In genomic region chr6:30124391-30124790, GRCh38 we compare ENCODE assay signal across 17 cellular contexts. TPM values are rescaled to one million over a fixed set of nuclear protein-coding genes. Genes with fewer than 3 reads are reported as not detected.
DNase-seq lines count a peak whose midpoint lies in the region; ATAC-seq, FAIRE-seq and TF ChIP-seq lines count a peak whose summit lies in the region.
"Had no signal": no experiment of that assay in that cellular context is flagged by ENCODE, and none has a peak within 500 bp of the region (broad histone marks: within the 10 kb centered on the region; RNA-seq: fewer than 3 reads in every experiment).

No MANE protein-coding gene starts in this region.

- RAD21 ChIA-PET in GM12878 (lab: Charles Lee; ENCODE audit: unreplicated experiment) = interaction anchor here (1.0 to 4.9 kb wide), 6 partner anchors 9 to 44 kb away, joined by 3 to 101 read pairs (median 6); partner anchors contain the start of gene TRIM31

- in situ Hi-C loops in GM12878 (cut with MboI) = no loop called here

- H3K27ac Mint-ChIP-seq in osteocyte (ENCODE audit: unreplicated experiment) (no peak overlapping the region), chondrocyte (ENCODE audit: unreplicated experiment) (no peak overlapping the region)
- H3K27ac Mint-ChIP-seq: CD4-positive, alpha-beta memory T cell; GM23338 had no signal

- no peak overlapping the region for H3K4me3 ChIP-seq in GM12878
- H3K4me3 ChIP-seq: GM23338 had no signal

- ATAC-seq in GM12878 = peak; percentile 22; the same call in 1 of the 3 replicates
- no peak for ATAC-seq in HG02610 (IDR thresholded peaks at IDR 0.05; ENCODE audit: unreplicated experiment)
- ATAC-seq in GM18867 (IDR thresholded peaks at IDR 0.05; ENCODE audit: unreplicated experiment) = no peak
- ATAC-seq: GM23338 had no signal

- H3K36me3 ChIP-seq in GM12878 (ENCODE audit: control insufficient read depth in 2 of 2, insufficient read depth in 2 of 2, low read length in 1 of 2) = no peaks in the 10 kb centered on the region
- H3K36me3 ChIP-seq: BE2C had no signal

- TF ChIP-seq RAD21 in GM12878 (IDR thresholded peaks at IDR 0.05; ENCODE audit: insufficient read depth, low read depth, low read length) = no peak

- no TSS peak for BruUV-seq in GM12878 (replicated peaks; lab: Mats Ljungman, UMichigan)

- no peak for DNase-seq in GM12878 (ENCODE audit: low read depth, low spot score)
- peak; percentile 6 to 15 for DNase-seq in hippocampal formation (lab: John Stamatoyannopoulos, UW)
- DNase-seq in osteocyte (ENCODE audit: extremely low spot score, unreplicated experiment) = peak; percentile 42
- peak; percentile 42 for DNase-seq in superior temporal gyrus (ENCODE audit: extremely low spot score)
- DNase-seq in chondrocyte (ENCODE audit: low spot score) = no peak
- no peak for DNase-seq in NCI-H1105 treated with DMSO at 0.1 percent for 48 hours (lab: John Stamatoyannopoulos, UW)
- DNase-seq: BE2C; CD4-positive, alpha-beta memory T cell; GF-D8; H7 had no signal

- no peaks in the 10 kb centered on the region for H4K20me1 ChIP-seq in GM12878 (ENCODE audit: control insufficient read depth, insufficient read depth)

- no peak for TF ChIP-seq CTCF in GM12878 (IDR thresholded peaks at IDR 0.05 in 2 of 3, conservative IDR thresholded peaks at IDR 0.05 in 1 of 3; ENCODE audit: control insufficient read depth in 2 of 3, extremely low read depth in 1 of 3, insufficient read depth in 1 of 3, low read depth in 3 of 3, low read length in 3 of 3)
- no peak for TF ChIP-seq CTCF in osteocyte (IDR thresholded peaks at IDR 0.05)
- TF ChIP-seq CTCF in chondrocyte (IDR thresholded peaks at IDR 0.05) = no peak

- H3K9me3 Mint-ChIP-seq in osteocyte (ENCODE audit: unreplicated experiment) (no peaks in the 10 kb centered on the region), chondrocyte (ENCODE audit: low read depth) (no peaks in the 10 kb centered on the region)
- H3K9me3 Mint-ChIP-seq: CD4-positive, alpha-beta memory T cell; GM23338 had no signal

- H2AFZ ChIP-seq in GM12878 (ENCODE audit: control insufficient read depth, low read depth, low read length) = no peak overlapping the region
- H2AFZ ChIP-seq: GM23338 had no signal

- H3K36me3 Mint-ChIP-seq in osteocyte (ENCODE audit: unreplicated experiment) (no peaks in the 10 kb centered on the region), chondrocyte (ENCODE audit: low read depth) (no peaks in the 10 kb centered on the region)
- H3K36me3 Mint-ChIP-seq: CD4-positive, alpha-beta memory T cell had no signal

- POLR2A ChIA-PET in GM12878 (lab: Charles Lee) = interaction anchor here (1.2 to 7.2 kb wide), 5 partner anchors 8 to 23 kb away, joined by 4 to 54 read pairs (median 16); partner anchors contain the start of gene TRIM31

- SMC1A ChIA-PET in GM12878 (lab: Charles Lee; ENCODE audit: uncharacterized antibody, unreplicated experiment) = interaction anchor here (0.7 to 18.7 kb wide), 5 partner anchors 8 to 370 kb away, joined by 3 to 647 read pairs (median 5); partner anchors contain the start of gene TRIM31

- H3K79me2 ChIP-seq in GM12878 (ENCODE audit: control insufficient read depth, insufficient read depth, low read length) = no peaks in the 10 kb centered on the region

- no peak overlapping the region for H3K9ac ChIP-seq in GM12878 (ENCODE audit: control insufficient read depth, insufficient read depth, low read length)

- peaks cover 4 to 8% of the 10 kb centered on the region in 2 experiments for H3K27me3 ChIP-seq in GM12878 (replicated peaks in 1 of 2; ENCODE audit: control insufficient read depth in 2 of 2, insufficient read depth in 2 of 2, low read length in 1 of 2)

- no peaks in the 10 kb centered on the region for H3K9me3 ChIP-seq in GM12878 (replicated peaks; ENCODE audit: control insufficient read depth, insufficient read depth, low read length)
- H3K9me3 ChIP-seq: BE2C had no signal

- no peaks in the 10 kb centered on the region; the same call in 1 of the 2 replicates for H3K4me1 ChIP-seq in GM12878 (ENCODE audit: control insufficient read depth, insufficient read depth, low read length)
- H3K4me1 ChIP-seq: BE2C had no signal

- H3K4me1 Mint-ChIP-seq in osteocyte (ENCODE audit: unreplicated experiment) (peaks cover 4% of the 10 kb centered on the region), chondrocyte (ENCODE audit: low read depth) (peaks cover 10% of the 10 kb centered on the region)
- H3K4me1 Mint-ChIP-seq: GM23338 had no signal

- H3K27me3 Mint-ChIP-seq in osteocyte (ENCODE audit: unreplicated experiment) (peaks cover 72% of the 10 kb centered on the region), chondrocyte (ENCODE audit: low read depth) (peaks cover 33% of the 10 kb centered on the region)

- no peak for TF ChIP-seq POLR2A in GM12878 (IDR thresholded peaks at IDR 0.05; ENCODE audit: low read depth, low read length)

- CTCF ChIA-PET in GM12878 (lab: Yijun Ruan, JAX) = interaction anchor here (0.7 to 7.3 kb wide), 5 partner anchors 9 to 70 kb away, joined by 3 to 193 read pairs (median 4); partner anchors contain the start of gene TRIM31

- whole genome bisulfite sequencing in GM12878 (ENCODE audit: insufficient coverage, insufficient replicate concordance, low lambda C conversion rate, missing lambda C conversion rate) = 76% methylated on average over 3 of the region's 3 CpGs

- intact Hi-C loops in GM12878 (cut with micrococcal nuclease; ENCODE audit: unreplicated experiment) = no loop called here

- no peak overlapping the region for H3K27ac ChIP-seq in GM12878 (ENCODE audit: control insufficient read depth, insufficient read depth)
- H3K27ac ChIP-seq: C4-2B, HL-60 had no signal

- no peak for TF ChIP-seq EP300 in GM12878 (IDR thresholded peaks at IDR 0.05; ENCODE audit: borderline replicate concordance in 1 of 2, control insufficient read depth in 1 of 2, low read depth in 2 of 2, low read length in 2 of 2)

- no peak overlapping the region for H3K4me2 ChIP-seq in GM12878 (ENCODE audit: control insufficient read depth, insufficient read depth)
- H3K4me2 ChIP-seq: GM23338 had no signal

- H3K4me3 Mint-ChIP-seq in osteocyte (ENCODE audit: unreplicated experiment) (no peak overlapping the region), chondrocyte (ENCODE audit: unreplicated experiment) (no peak overlapping the region)
- H3K4me3 Mint-ChIP-seq: CD4-positive, alpha-beta memory T cell; GM23338 had no signal

- FAIRE-seq in GM12878 (lab: Jason Lieb, UNC) = no peak
- FAIRE-seq: A204.1, GM18507 had no signal

RNA-seq across cellular contexts. Expression of gene TRIM31, which starts 11.5 kb away (rescaled TPM):
- 8.0 and 9.0 TPM in 2 replicates for total RNA-seq in GM12878 (2013; cell fraction: nucleolus; rRNA removed)
- 0.11 and 0.22 TPM in 2 replicates for total RNA-seq in GM12878 (2014; rRNA removed)
- total RNA-seq in GM12878 (2014; rRNA removed; fragmentation: Illumina TruSeq; extraction: Trizol) = 0.09 and 0.31 TPM in 2 replicates
- total RNA-seq in GM12878 (2021) = 0.18 and 0.35 TPM in 2 replicates
- polyA plus RNA-seq in GM12878 (2011; ENCODE audit: low read depth) = 0.66 TPM
- polyA plus RNA-seq in GM12878 (2011; rRNA removed) = 17.4 and 20.5 TPM in 2 replicates
- 14.1 and 18.0 TPM in 2 replicates for polyA plus RNA-seq in GM12878 (2011; cell fraction: cytosol; rRNA removed)
- 34.8 and 44.5 TPM in 2 replicates for polyA plus RNA-seq in GM12878 (2011; cell fraction: nucleus; rRNA removed)
- 0.13 and 0.16 TPM in 2 replicates for polyA plus RNA-seq in GM12878 (2012)
- 0.47 and 0.57 TPM in 2 replicates for polyA plus RNA-seq in GM12878 (2014; fragmentation: Illumina TruSeq; extraction: Trizol)
- polyA plus RNA-seq in GM12878 (2014; fragmentation: Nextera tagmentation; extraction: Ambion mirVana) = under 1 TPM in 1 of 2 experiments, not detected in 1; 0.09 TPM
- polyA plus RNA-seq in GM12878 (2014; rRNA removed) = 0.33 and 0.41 TPM in 2 replicates
- polyA plus RNA-seq in GM12878 (2016; fragmentation: Nextera tagmentation; extraction: Ambion mirVana) = not detected
- polyA minus RNA-seq in GM12878 (2011; rRNA and poly(A)+ RNA removed) = 14.7 and 16.4 TPM in 2 replicates
- polyA minus RNA-seq in GM12878 (2011; cell fraction: cytosol; rRNA and poly(A)+ RNA removed) = 5.8 and 7.5 TPM in 2 replicates
- 12.8 and 13.3 TPM in 2 replicates for polyA minus RNA-seq in GM12878 (2011; cell fraction: nucleus; rRNA and poly(A)+ RNA removed)
- not detected in 2 replicates for total RNA-seq in osteocyte
- total RNA-seq in chondrocyte = not detected in 3 replicates
- total RNA-seq: GM23338, H7 had no signal

RNA-seq across cellular contexts. Expression of gene TRIM40, which starts 11.5 kb away (rescaled TPM):
- not detected in 2 replicates for total RNA-seq in GM12878 (2013; cell fraction: nucleolus; rRNA removed)
- 0.05 TPM in 1 of 2 replicates, not detected in the other for total RNA-seq in GM12878 (2014; rRNA removed)
- not detected in 2 replicates for total RNA-seq in GM12878 (2014; rRNA removed; fragmentation: Illumina TruSeq; extraction: Trizol)
- total RNA-seq in GM12878 (2021) = not detected in 2 replicates
- not detected for polyA plus RNA-seq in GM12878 (2011; ENCODE audit: low read depth)
- not detected in 2 replicates for polyA plus RNA-seq in GM12878 (2011; rRNA removed)
- not detected in 2 replicates for polyA plus RNA-seq in GM12878 (2011; cell fraction: cytosol; rRNA removed)
- polyA plus RNA-seq in GM12878 (2011; cell fraction: nucleus; rRNA removed) = not detected in 2 replicates
- not detected in 2 replicates for polyA plus RNA-seq in GM12878 (2012)
- not detected in 2 replicates for polyA plus RNA-seq in GM12878 (2014; fragmentation: Illumina TruSeq; extraction: Trizol)
- not detected for polyA plus RNA-seq in GM12878 (2014; fragmentation: Nextera tagmentation; extraction: Ambion mirVana)
- polyA plus RNA-seq in GM12878 (2014; rRNA removed) = not detected in 2 replicates
- not detected for polyA plus RNA-seq in GM12878 (2016; fragmentation: Nextera tagmentation; extraction: Ambion mirVana)
- polyA minus RNA-seq in GM12878 (2011; rRNA and poly(A)+ RNA removed) = not detected in 2 replicates
- polyA minus RNA-seq in GM12878 (2011; cell fraction: cytosol; rRNA and poly(A)+ RNA removed) = not detected in 2 replicates
- polyA minus RNA-seq in GM12878 (2011; cell fraction: nucleus; rRNA and poly(A)+ RNA removed) = not detected in 2 replicates
- not detected in 2 replicates for total RNA-seq in osteocyte
- not detected in 3 replicates for total RNA-seq in chondrocyte
- total RNA-seq: CD4-positive, alpha-beta memory T cell; GM23338; H7 had no signal
- polyA plus RNA-seq: CD4-positive, alpha-beta memory T cell; GM23338 had no signal

RNA-seq across cellular contexts. Expression of gene TRIM10, which starts 36.6 kb away (rescaled TPM):
- total RNA-seq in GM12878 (2013; cell fraction: nucleolus; rRNA removed) = not detected in 2 replicates
- not detected in 2 replicates for total RNA-seq in GM12878 (2014; rRNA removed)
- total RNA-seq in GM12878 (2014; rRNA removed; fragmentation: Illumina TruSeq; extraction: Trizol) = not detected in 2 replicates
- total RNA-seq in GM12878 (2021) = not detected in 2 replicates
- not detected for polyA plus RNA-seq in GM12878 (2011; ENCODE audit: low read depth)
- polyA plus RNA-seq in GM12878 (2011; rRNA removed) = 0.01 and 0.04 TPM in 2 replicates
- polyA plus RNA-seq in GM12878 (2011; cell fraction: cytosol; rRNA removed) = not detected in 2 replicates
- 0.03 and 0.04 TPM in 2 replicates for polyA plus RNA-seq in GM12878 (2011; cell fraction: nucleus; rRNA removed)
- not detected in 2 replicates for polyA plus RNA-seq in GM12878 (2012)
- polyA plus RNA-seq in GM12878 (2014; fragmentation: Illumina TruSeq; extraction: Trizol) = not detected in 2 replicates
- not detected for polyA plus RNA-seq in GM12878 (2014; fragmentation: Nextera tagmentation; extraction: Ambion mirVana)
- not detected in 2 replicates for polyA plus RNA-seq in GM12878 (2014; rRNA removed)
- polyA plus RNA-seq in GM12878 (2016; fragmentation: Nextera tagmentation; extraction: Ambion mirVana) = not detected
- polyA minus RNA-seq in GM12878 (2011; rRNA and poly(A)+ RNA removed) = not detected in 2 replicates
- not detected in 2 replicates for polyA minus RNA-seq in GM12878 (2011; cell fraction: cytosol; rRNA and poly(A)+ RNA removed)
- polyA minus RNA-seq in GM12878 (2011; cell fraction: nucleus; rRNA and poly(A)+ RNA removed) = not detected in 2 replicates
- not detected in 2 replicates for total RNA-seq in osteocyte
- total RNA-seq in chondrocyte = not detected in 3 replicates
- total RNA-seq: CD4-positive, alpha-beta memory T cell; H7 had no signal
- polyA plus RNA-seq: CD4-positive, alpha-beta memory T cell; GM23338 had no signal

RNA-seq across cellular contexts. Expression of gene TRIM15, which starts 39.0 kb away (rescaled TPM):
- total RNA-seq in GM12878 (2013; cell fraction: nucleolus; rRNA removed) = not detected in 2 replicates
- total RNA-seq in GM12878 (2014; rRNA removed) = not detected in 2 replicates
- not detected in 2 replicates for total RNA-seq in GM12878 (2014; rRNA removed; fragmentation: Illumina TruSeq; extraction: Trizol)
- 0.08 TPM in 1 of 2 replicates, not detected in the other for total RNA-seq in GM12878 (2021)
- polyA plus RNA-seq in GM12878 (2011; ENCODE audit: low read depth) = not detected
- 0.29 TPM in 1 of 2 replicates, not detected in the other for polyA plus RNA-seq in GM12878 (2011; rRNA removed)
- polyA plus RNA-seq in GM12878 (2011; cell fraction: cytosol; rRNA removed) = 0.05 and 0.07 TPM in 2 replicates
- polyA plus RNA-seq in GM12878 (2011; cell fraction: nucleus; rRNA removed) = 0.26 and 0.51 TPM in 2 replicates
- polyA plus RNA-seq in GM12878 (2012) = not detected in 2 replicates
- polyA plus RNA-seq in GM12878 (2014; fragmentation: Illumina TruSeq; extraction: Trizol) = not detected in 2 replicates
- polyA plus RNA-seq in GM12878 (2014; fragmentation: Nextera tagmentation; extraction: Ambion mirVana) = not detected
- not detected in 2 replicates for polyA plus RNA-seq in GM12878 (2014; rRNA removed)
- not detected for polyA plus RNA-seq in GM12878 (2016; fragmentation: Nextera tagmentation; extraction: Ambion mirVana)
- polyA minus RNA-seq in GM12878 (2011; rRNA and poly(A)+ RNA removed) = 0.21 TPM in 1 of 2 replicates, not detected in the other
- polyA minus RNA-seq in GM12878 (2011; cell fraction: cytosol; rRNA and poly(A)+ RNA removed) = not detected in 2 replicates
- 0.19 TPM in 1 of 2 replicates, not detected in the other for polyA minus RNA-seq in GM12878 (2011; cell fraction: nucleus; rRNA and poly(A)+ RNA removed)
- not detected in 2 replicates for total RNA-seq in osteocyte
- total RNA-seq in chondrocyte = not detected in 3 replicates
- total RNA-seq: CD4-positive, alpha-beta memory T cell; H7 had no signal
- polyA plus RNA-seq: CD4-positive, alpha-beta memory T cell had no signal

RNA-seq across cellular contexts. Expression of gene RNF39, which starts 48.8 kb away (rescaled TPM):
- not detected in 2 replicates for total RNA-seq in GM12878 (2013; cell fraction: nucleolus; rRNA removed)
- total RNA-seq in GM12878 (2014; rRNA removed) (not detected in 2 replicates), GM12878 (2014; rRNA removed; fragmentation: Illumina TruSeq; extraction: Trizol) (not detected in 2 replicates), GM12878 (2021) (not detected in 2 replicates), osteocyte (not detected in 2 replicates), chondrocyte (not detected in 3 replicates)
- 0.25 TPM for polyA plus RNA-seq in GM12878 (2011; ENCODE audit: low read depth)
- polyA plus RNA-seq in GM12878 (2011; rRNA removed) (not detected in 2 replicates), GM12878 (2014; fragmentation: Illumina TruSeq; extraction: Trizol) (not detected in 2 replicates), GM12878 (2014; fragmentation: Nextera tagmentation; extraction: Ambion mirVana) (not detected), GM12878 (2014; rRNA removed) (0.04 TPM in 1 of 2 replicates, not detected in the other), GM12878 (2016; fragmentation: Nextera tagmentation; extraction: Ambion mirVana) (under 1 TPM in 1 of 2 experiments, not detected in 1; 0.11 TPM)
- polyA plus RNA-seq in GM12878 (2011; cell fraction: cytosol; rRNA removed) = not detected in 2 replicates
- polyA plus RNA-seq in GM12878 (2011; cell fraction: nucleus; rRNA removed) = not detected in 2 replicates
- polyA plus RNA-seq in GM12878 (2012) = 0.31 and 0.50 TPM in 2 replicates
- polyA minus RNA-seq in GM12878 (2011; rRNA and poly(A)+ RNA removed) = not detected in 2 replicates
- not detected in 2 replicates for polyA minus RNA-seq in GM12878 (2011; cell fraction: cytosol; rRNA and poly(A)+ RNA removed)
- not detected in 2 replicates for polyA minus RNA-seq in GM12878 (2011; cell fraction: nucleus; rRNA and poly(A)+ RNA removed)
- total RNA-seq: CD4-positive, alpha-beta memory T cell had no signal

Comparison
In these comparisons a context has a peak if more than half of its experiments do, and no peak if none do; other contexts are left out.
1. DNase-seq: peak in hippocampal formation (2 of 2), osteocyte (single experiment) and superior temporal gyrus (single experiment); none in GM12878 (single experiment), chondrocyte (single experiment) and NCI-H1105 treated with DMSO at 0.1 percent for 48 hours (single experiment).